In genomic region chr17:77453613-77454559, GRCh38 we compare ENCODE assay signal across 1 cellular context.
TF ChIP-seq lines count a peak whose summit lies in the region.

No MANE protein-coding gene starts in this region.

TF ChIP-seq in HepG2, 621 proteins besides CTCF, POLR2A, EP300 and RAD21 (continued from another document and continues in another):
- TF ChIP-seq ZBTB49 (CRISPR knock-in tag; IDR thresholded peaks at IDR 0.05; ENCODE audit: borderline replicate concordance) (no peak), IKZF1 (IDR thresholded peaks at IDR 0.05) (no peak), DMAP1 (CRISPR knock-in tag; IDR thresholded peaks at IDR 0.05) (peak; percentile 91), ZNF574 (CRISPR knock-in tag; IDR thresholded peaks at IDR 0.05) (peak; percentile 84), TRIM22 (IDR thresholded peaks at IDR 0.05) (no peak), GATAD1 (CRISPR knock-in tag; IDR thresholded peaks at IDR 0.05) (peak; percentile 90), NBN (conservative IDR thresholded peaks at IDR 0.05) (no peak), XRCC5 (optimal IDR thresholded peaks at IDR 0.05; ENCODE audit: low read length) (peak; percentile 24), CBX5 (CRISPR knock-in tag; IDR thresholded peaks at IDR 0.05; ENCODE audit: borderline replicate concordance) (peak; percentile 61; the same call in 1 of the 2 replicates), FOXP1 (IDR thresholded peaks at IDR 0.05) (peak; percentile 73; the same call in 1 of the 2 replicates), FOXP1 (CRISPR knock-in tag; IDR thresholded peaks at IDR 0.05) (peak; percentile 57), PCBP1 (IDR thresholded peaks at IDR 0.05; ENCODE audit: borderline replicate concordance, low read depth, low read length) (0 out of 2 replicates have a peak, but pooled peaks have one; percentile 33), ATF7-NPFF (CRISPR knock-in tag; IDR thresholded peaks at IDR 0.05; ENCODE audit: low read depth) (no peak; the same call in 1 of the 2 replicates), ZNF296 (CRISPR knock-in tag; conservative IDR thresholded peaks at IDR 0.05) (peak; percentile 92), ZNF367 (CRISPR knock-in tag; IDR thresholded peaks at IDR 0.05; ENCODE audit: borderline replicate concordance) (no peak), TARDBP (CRISPR knock-in tag; IDR thresholded peaks at IDR 0.05) (peak; percentile 88; the same call in 1 of the 2 replicates), TCF7 (IDR thresholded peaks at IDR 0.05; ENCODE audit: low read depth) (peak; percentile 46; the same call in 1 of the 2 replicates), ZNF253 (CRISPR knock-in tag; IDR thresholded peaks at IDR 0.05; ENCODE audit: borderline replicate concordance) (peak; percentile 57; the same call in 1 of the 2 replicates), ZNF614 (CRISPR knock-in tag; IDR thresholded peaks at IDR 0.05; ENCODE audit: borderline replicate concordance) (peak; percentile 61; the same call in 1 of the 2 replicates), ZNF382 (CRISPR knock-in tag; IDR thresholded peaks at IDR 0.05; ENCODE audit: borderline replicate concordance) (no peak), NAIF1 (CRISPR knock-in tag; IDR thresholded peaks at IDR 0.05; ENCODE audit: borderline replicate concordance) (peak; percentile 64; the same call in 1 of the 2 replicates), ZNF713 (CRISPR knock-in tag; IDR thresholded peaks at IDR 0.05) (peak; percentile 42; the same call in 1 of the 2 replicates), ZNF704 (CRISPR knock-in tag; IDR thresholded peaks at IDR 0.05; ENCODE audit: borderline replicate concordance) (no peak), RARA (CRISPR knock-in tag; IDR thresholded peaks at IDR 0.05) (peak; percentile 68), MTA1 (CRISPR knock-in tag; IDR thresholded peaks at IDR 0.05; ENCODE audit: borderline replicate concordance) (peak; percentile 67; the same call in 1 of the 2 replicates), GTF2F1 (IDR thresholded peaks at IDR 0.05; ENCODE audit: low read length) (no peak), SIN3A (IDR thresholded peaks at IDR 0.05; ENCODE audit: borderline replicate concordance, low read depth, low read length) (peak; percentile 85), ZMYM4 (CRISPR knock-in tag; IDR thresholded peaks at IDR 0.05) (peak; percentile 74), IRF9 (CRISPR knock-in tag; IDR thresholded peaks at IDR 0.05; ENCODE audit: borderline replicate concordance) (peak; percentile 58; the same call in 1 of the 2 replicates), KLF11 (CRISPR knock-in tag; IDR thresholded peaks at IDR 0.05) (0 out of 2 replicates have a peak, but pooled peaks have one; percentile 36), ZNF143 (CRISPR knock-in tag; IDR thresholded peaks at IDR 0.05) (peak; percentile 68), ZNF354B (CRISPR knock-in tag; IDR thresholded peaks at IDR 0.05) (no peak), ZSCAN22 (CRISPR knock-in tag; IDR thresholded peaks at IDR 0.05) (no peak), ZSCAN20 (CRISPR knock-in tag; IDR thresholded peaks at IDR 0.05; ENCODE audit: borderline replicate concordance) (0 out of 2 replicates have a peak, but pooled peaks have one; percentile 79), MEF2D (CRISPR knock-in tag; IDR thresholded peaks at IDR 0.05) (no peak; the same call in none of the 2 replicates), SALL1 (CRISPR knock-in tag; IDR thresholded peaks at IDR 0.05) (peak; percentile 83), ZFX (CRISPR knock-in tag; IDR thresholded peaks at IDR 0.05; ENCODE audit: low read depth) (peak; percentile 80), ZNF605 (CRISPR knock-in tag; IDR thresholded peaks at IDR 0.05) (peak; percentile 71), ZNF275 (CRISPR knock-in tag; IDR thresholded peaks at IDR 0.05; ENCODE audit: borderline replicate concordance) (peak; percentile 61; the same call in 1 of the 2 replicates), ZNF276 (CRISPR knock-in tag; IDR thresholded peaks at IDR 0.05; ENCODE audit: low read depth) (peak; percentile 12; the same call in 1 of the 2 replicates), ZNF576 (CRISPR knock-in tag; IDR thresholded peaks at IDR 0.05) (0 out of 2 replicates have a peak, but pooled peaks have one; percentile 45), HOXA3 (CRISPR knock-in tag; IDR thresholded peaks at IDR 0.05) (peak; percentile 93), HMGXB3 (CRISPR knock-in tag; IDR thresholded peaks at IDR 0.05; ENCODE audit: borderline replicate concordance) (peak; percentile 40; the same call in 1 of the 2 replicates), ZNF644 (CRISPR knock-in tag; IDR thresholded peaks at IDR 0.05; ENCODE audit: low read depth) (peak; percentile 80), ZNF451 (CRISPR knock-in tag; IDR thresholded peaks at IDR 0.05) (peak; percentile 72; the same call in 1 of the 2 replicates), GMEB1 (CRISPR knock-in tag; IDR thresholded peaks at IDR 0.05; ENCODE audit: borderline replicate concordance) (peak; percentile 20)
